ENCODE assay signal across 13 cellular contexts in genomic region chr2:54466880-54467279, GRCh38. TPM values are rescaled to one million over a fixed set of nuclear protein-coding genes. Genes with fewer than 3 reads are reported as not detected.
DNase-seq lines count a peak whose midpoint lies in the region; ATAC-seq and TF ChIP-seq lines count a peak whose summit lies in the region.
"Had no signal": no experiment of that assay in that cellular context is flagged by ENCODE, and none has a peak within 500 bp of the region (broad histone marks: within the 10 kb centered on the region; RNA-seq: fewer than 3 reads in every experiment).

No MANE protein-coding gene starts in this region.

- ATAC-seq in IMR-90 (ENCODE audit: low read depth) (no peak), left lung (no peak)
- ATAC-seq: esophagus mucosa had no signal

- peak overlapping the region; percentile 29 for H3K23ac ChIP-seq in IMR-90 (ENCODE audit: low read depth, low read length)

- H3K9me1 ChIP-seq in IMR-90 (ENCODE audit: insufficient read depth, low read length): peaks cover 19% of the 10 kb centered on the region

- intact Hi-C loops in IMR-90 (cut with micrococcal nuclease): no loop called here
- intact Hi-C loops in esophagus squamous epithelium (cut with DNase I): no loop called here
- intact Hi-C loops in left lung (cut with DNase I): no loop called here
- intact Hi-C loops in spleen (cut with DNase I; ENCODE audit: low total_unique reads): no loop called here

- H4K5ac ChIP-seq in IMR-90 (ENCODE audit: low read depth, low read length): no peak overlapping the region; the same call in 1 of the 2 replicates

- H3K4me3 ChIP-seq in IMR-90 (ENCODE audit: insufficient read depth, low read depth, low read length): peak overlapping the region; percentile 19; the same call in 1 of the 2 replicates
- no peak overlapping the region for H3K4me3 ChIP-seq in esophagus squamous epithelium
- no peak overlapping the region for H3K4me3 ChIP-seq in left lung
- H3K4me3 ChIP-seq in skeletal muscle satellite cell (ENCODE audit: low read length): no peak overlapping the region
- H3K4me3 ChIP-seq in spleen: no peak overlapping the region
- H3K4me3 ChIP-seq: ovary had no signal

- H3K27ac ChIP-seq in IMR-90 (ENCODE audit: insufficient read depth, low read length) (no peak overlapping the region), esophagus squamous epithelium (peak overlapping the region in 3 of 4 donors; percentile 30 to 53 (median 47)), left lung (peak overlapping the region; percentile 48 to 67), spleen (peak overlapping the region in 4 of 8 donors; percentile 16 to 47 (median 44))

- 0 out of 4 replicates have a peak overlapping the region, but pooled peaks of 1 of the 2 experiments have one; percentile 35 for H4K8ac ChIP-seq in IMR-90 (ENCODE audit: low read depth in 2 of 2, low read length in 2 of 2)

- H3K18ac ChIP-seq in IMR-90 (ENCODE audit: low read depth, low read length): peak overlapping the region; percentile 24; the same call in 1 of the 2 replicates

- TF ChIP-seq POLR2A in IMR-90 (IDR thresholded peaks at IDR 0.05; ENCODE audit: low read depth, low read length): no peak
- TF ChIP-seq POLR2A in esophagus squamous epithelium (IDR thresholded peaks at IDR 0.05): no peak
- TF ChIP-seq POLR2A in spleen (IDR thresholded peaks at IDR 0.05): no peak

- DNase-seq in IMR-90 (no peak), esophagus squamous epithelium (lab: John Stamatoyannopoulos, UW) (no peak), left lung (no peak), NAMALWA (ENCODE audit: low spot score) (no peak), T-helper 9 cell (no peak), SIG-M5 treated with dmso at 0.1 percent for 504 hours (lab: John Stamatoyannopoulos, UW; ENCODE audit: unreplicated experiment) (no peak), spleen (no peak)
- DNase-seq: cortex of kidney, H9, NCI-H1092 treated with DMSO at 0.1 percent for 48 hours had no signal

- H3K9ac ChIP-seq in IMR-90 (ENCODE audit: low read depth, low read length): peak overlapping the region; percentile 66; the same call in 1 of the 2 replicates
- no peak overlapping the region for H3K9ac ChIP-seq in skeletal muscle satellite cell (ENCODE audit: low read depth, low read length)

- WGBS in IMR-90 (ENCODE audit: extremely low coverage in 2 of 2, insufficient read length in 1 of 2), 2 experiments: no CpG with 5 or more reads among the region's 4 CpGs
- 51 to 92% methylated on average over 4 of the region's 4 CpGs for WGBS in esophagus squamous epithelium, 2 donors
- WGBS in spleen, 5 donors: 40 to 79% (median 65%) methylated on average over 4 of the region's 4 CpGs

- H2BK20ac ChIP-seq in IMR-90 (ENCODE audit: low read depth, low read length): no peak overlapping the region

- H3K14ac ChIP-seq in IMR-90 (replicated peaks; ENCODE audit: low read depth, low read length): peak overlapping the region; percentile 88

- H2AK9ac ChIP-seq in IMR-90 (replicated peaks; ENCODE audit: low read depth, low read length, poor library complexity): peak overlapping the region; percentile 33

- H3K9me3 ChIP-seq in IMR-90 (ENCODE audit: control insufficient read depth, insufficient read depth, low read length) (no peaks in the 10 kb centered on the region), esophagus squamous epithelium (no peaks in the 10 kb centered on the region), left lung (no peaks in the 10 kb centered on the region), skeletal muscle satellite cell (replicated peaks; ENCODE audit: low read length) (no peaks in the 10 kb centered on the region), spleen (no peaks in the 10 kb centered on the region)
- H3K9me3 ChIP-seq: ovary had no signal

- H3K36me3 ChIP-seq in IMR-90 (ENCODE audit: control insufficient read depth, insufficient read depth, low read length) (no peaks in the 10 kb centered on the region), esophagus squamous epithelium (no peaks in the 10 kb centered on the region), left lung (no peaks in the 10 kb centered on the region), skeletal muscle satellite cell (ENCODE audit: insufficient read depth, low read length) (no peaks in the 10 kb centered on the region), spleen (no peaks in the 10 kb centered on the region)
- H3K36me3 ChIP-seq: ovary had no signal

- no peak overlapping the region for H2BK5ac ChIP-seq in IMR-90 (ENCODE audit: low read depth, low read length, poor library complexity, severe bottlenecking)

- H2AK5ac ChIP-seq in IMR-90 (ENCODE audit: low read depth, low read length): peak overlapping the region; percentile 44; the same call in 1 of the 2 replicates

- in situ Hi-C loops in IMR-90 (cut with MboI; ENCODE audit: low sequenced_read_pairs): no loop called here

- dilution Hi-C loops in IMR-90 (cut with HindIII; ENCODE audit: low sequenced_read_pairs, unreplicated experiment): no loop called here

- CTCF ChIA-PET in IMR-90 (lab: Yijun Ruan, JAX): interaction anchor here (0.6 kb wide), 2 partner anchors 131 to 622 kb away, joined by 3 read pairs; no protein-coding TSS in a partner anchor

- H2BK120ac ChIP-seq in IMR-90 (ENCODE audit: low read depth, low read length): no peak overlapping the region

- no TSS peak for BruUV-seq in IMR-90 (replicated peaks; lab: Mats Ljungman, UMichigan)

- no peak overlapping the region for H2BK15ac ChIP-seq in IMR-90 (ENCODE audit: low read depth, low read length)

- POLR2A ChIA-PET in IMR-90 (lab: Charles Lee; ENCODE audit: unreplicated experiment): no interaction called here

- no peak for TF ChIP-seq RAD21 in IMR-90 (IDR thresholded peaks at IDR 0.05; ENCODE audit: low read length)

- no peak overlapping the region for H3K56ac ChIP-seq in IMR-90 (ENCODE audit: extremely low read depth, insufficient read depth, low read length)

- H4K91ac ChIP-seq in IMR-90 (ENCODE audit: insufficient read depth, low read depth, low read length): no peak overlapping the region

- no peaks in the 10 kb centered on the region for H3K27me3 ChIP-seq in IMR-90 (ENCODE audit: control insufficient read depth, insufficient read depth, low read length)
- H3K27me3 ChIP-seq in esophagus squamous epithelium: no peaks in the 10 kb centered on the region
- no peaks in the 10 kb centered on the region for H3K27me3 ChIP-seq in left lung
- no peaks in the 10 kb centered on the region for H3K27me3 ChIP-seq in skeletal muscle satellite cell (ENCODE audit: control insufficient read depth, insufficient read depth, low read length)
- H3K27me3 ChIP-seq in spleen (replicated peaks in 1 of 7): peaks cover 0 to 13% (median 0%) of the 10 kb centered on the region in 7 donors
- H3K27me3 ChIP-seq: ovary had no signal

- no peak for TF ChIP-seq CTCF in IMR-90 (conservative IDR thresholded peaks at IDR 0.05; ENCODE audit: low read depth, low read length)
- no peak for TF ChIP-seq CTCF in esophagus squamous epithelium (IDR thresholded peaks at IDR 0.05)
- no peak for TF ChIP-seq CTCF in left lung (IDR thresholded peaks at IDR 0.05)
- TF ChIP-seq CTCF in spleen (IDR thresholded peaks at IDR 0.05 in 8 of 11, conservative IDR thresholded peaks at IDR 0.05 in 3 of 11): no peak

- H2AFZ ChIP-seq in IMR-90 (replicated peaks; ENCODE audit: low read length, poor library complexity): no peak overlapping the region

- H3K4me2 ChIP-seq in IMR-90 (ENCODE audit: low read depth, low read length) (peak overlapping the region; percentile 91), skeletal muscle satellite cell (ENCODE audit: low read length) (peak overlapping the region; percentile 19)

- peaks cover 26 to 63% of the 10 kb centered on the region in 2 experiments for H3K79me1 ChIP-seq in IMR-90 (ENCODE audit: low read depth in 1 of 2, low read length in 2 of 2)

- peak overlapping the region; percentile 20; the same call in 1 of the 2 replicates for H3K4ac ChIP-seq in IMR-90 (ENCODE audit: low read depth, low read length)

- H3K4me1 ChIP-seq in IMR-90 (ENCODE audit: control insufficient read depth, insufficient read depth, low read length) (peaks cover 14% of the 10 kb centered on the region), esophagus squamous epithelium (peaks cover 0 to 44% (median 8%) of the 10 kb centered on the region in 3 donors), left lung (peaks cover 39 to 64% of the 10 kb centered on the region in 2 donors), skeletal muscle satellite cell (ENCODE audit: control insufficient read depth, insufficient read depth, low read length) (peaks cover 43% of the 10 kb centered on the region), spleen (peaks cover 0 to 76% (median 19%) of the 10 kb centered on the region in 6 donors)

- H4K20me1 ChIP-seq in IMR-90 (ENCODE audit: insufficient read depth, low read length): peaks cover 55% of the 10 kb centered on the region

TF ChIP-seq in IMR-90, 13 proteins besides CTCF, POLR2A, EP300 and RAD21 (continues in another document):
- TF ChIP-seq RFX5 (IDR thresholded peaks at IDR 0.05; ENCODE audit: low read depth, low read length) (no peak), NFE2L2 (IDR thresholded peaks at IDR 0.05; ENCODE audit: low read depth, low read length) (no peak), RCOR1 (IDR thresholded peaks at IDR 0.05; ENCODE audit: insufficient replicate concordance, low read length) (no peak), MXI1 (IDR thresholded peaks at IDR 0.05; ENCODE audit: borderline replicate concordance, low read depth, low read length) (no peak), CHD1 (IDR thresholded peaks at IDR 0.05; ENCODE audit: low read depth, low read length) (no peak), CEBPB (IDR thresholded peaks at IDR 0.05; ENCODE audit: low read depth, low read length) (no peak), MAZ (IDR thresholded peaks at IDR 0.05; ENCODE audit: borderline replicate concordance, low read depth, low read length) (no peak), SMC3 (IDR thresholded peaks at IDR 0.05; ENCODE audit: low read depth, low read length) (no peak), FOS (IDR thresholded peaks at IDR 0.05; ENCODE audit: low read depth, low read length) (no peak)
- TF ChIP-seq, protein P1, sequence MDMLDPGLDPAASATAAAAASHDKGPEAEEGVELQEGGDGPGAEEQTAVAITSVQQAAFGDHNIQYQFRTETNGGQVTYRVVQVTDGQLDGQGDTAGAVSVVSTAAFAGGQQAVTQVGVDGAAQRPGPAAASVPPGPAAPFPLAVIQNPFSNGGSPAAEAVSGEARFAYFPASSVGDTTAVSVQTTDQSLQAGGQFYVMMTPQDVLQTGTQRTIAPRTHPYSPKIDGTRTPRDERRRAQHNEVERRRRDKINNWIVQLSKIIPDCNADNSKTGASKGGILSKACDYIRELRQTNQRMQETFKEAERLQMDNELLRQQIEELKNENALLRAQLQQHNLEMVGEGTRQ (IDR thresholded peaks at IDR 0.05; ENCODE audit: low read depth, low read length): no peak

RNA-seq across cellular contexts. Expression of gene SPTBN1, which starts 10.8 kb away (rescaled TPM):
- total RNA-seq in IMR-90 (2012; rRNA removed) (230 and 241 TPM in 2 replicates), esophagus squamous epithelium (100 to 1,000 TPM in 2 of 4 donors, 10 to 100 TPM in 2; 65.0 to 217 (median 85.3) TPM), left lung (100 to 1,000 TPM; 441 to 550 TPM), spleen (100 to 1,000 TPM; 223 to 352 (median 318) TPM)
- polyA plus RNA-seq in IMR-90 (2012; rRNA removed) (46.0 and 49.1 TPM in 2 replicates), spleen (10 to 100 TPM; 32.7 to 43.8 (median 41.4) TPM)
- 12.4 and 14.0 TPM in 2 replicates for polyA plus RNA-seq in IMR-90 (2012; cell fraction: cytosol; rRNA removed)
- polyA plus RNA-seq in IMR-90 (2012; cell fraction: nucleus; rRNA removed; ENCODE audit: low replicate concordance): 94.7 and 199 TPM in 2 replicates
- 214 and 220 TPM in 2 replicates for total RNA-seq in skeletal muscle satellite cell (2012; rRNA removed)
